In the genomic region with DNA sequence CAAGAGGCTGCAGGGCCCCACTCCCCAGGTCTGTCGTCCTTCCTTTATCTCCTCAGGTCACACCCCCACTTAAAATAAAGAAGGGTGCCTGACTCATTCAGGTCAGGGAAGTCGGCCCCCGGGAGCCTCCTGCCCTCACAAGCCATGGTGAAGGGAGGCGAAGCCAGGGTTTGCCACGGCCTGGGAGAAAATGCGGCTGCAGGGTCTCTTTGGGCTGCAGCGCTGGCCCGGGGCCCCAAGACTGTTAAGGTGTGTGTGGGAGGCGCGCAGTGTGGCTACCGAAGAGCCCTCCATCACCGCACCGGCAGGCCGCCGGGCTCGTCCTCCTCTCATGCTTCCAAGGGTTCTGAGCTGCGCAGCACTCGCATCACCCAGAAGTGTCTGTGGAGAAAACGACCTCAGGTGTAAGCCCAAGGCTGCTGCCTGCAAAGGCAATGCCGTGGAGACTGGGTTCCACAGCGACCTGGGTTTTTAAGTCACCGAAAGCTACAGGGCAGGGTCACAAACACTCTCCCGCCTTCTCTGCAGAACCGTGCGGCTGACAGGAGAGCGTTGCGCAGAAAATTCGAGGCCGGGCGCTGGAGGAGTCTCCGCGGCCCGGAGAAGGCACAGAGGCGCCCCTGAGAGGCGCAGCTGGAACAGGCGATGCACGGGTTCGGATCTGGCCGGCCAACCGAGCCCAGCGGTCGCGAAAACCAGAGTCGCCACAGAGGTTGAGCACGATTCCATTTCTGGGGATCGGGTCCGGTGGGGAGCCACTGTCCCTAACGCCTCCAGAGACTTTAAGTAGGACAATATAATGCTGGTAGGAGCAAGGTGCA, we compare ENCODE assay signal across 13 cellular contexts. TPM values are rescaled to one million over a fixed set of nuclear protein-coding genes. Genes with fewer than 3 reads are reported as not detected.
DNase-seq lines count a peak whose midpoint lies in the region; ATAC-seq and TF ChIP-seq lines count a peak whose summit lies in the region.
"Had no signal": no experiment of that assay in that cellular context is flagged by ENCODE, and none has a peak within 500 bp of the region (broad histone marks: within the 10 kb centered on the region; RNA-seq: fewer than 3 reads in every experiment).

No MANE protein-coding gene starts in this region.

- H2AFZ ChIP-seq in neural progenitor cell (replicated peaks): no peak overlapping the region
- H2AFZ ChIP-seq: hepatocyte had no signal

- no peaks in the 10 kb centered on the region for H3K9me3 ChIP-seq in ES-I3 (ENCODE audit: control insufficient read depth, insufficient read depth, low read length)
- no peaks in the 10 kb centered on the region for H3K9me3 ChIP-seq in neural progenitor cell (ENCODE audit: low read depth)
- H3K9me3 ChIP-seq in right cardiac atrium (ENCODE audit: control insufficient read depth, low read length): no peaks in the 10 kb centered on the region

- 3% methylated on average over 48 of the region's 48 CpGs for WGBS in right cardiac atrium

- H3K27ac ChIP-seq in neural progenitor cell (no peak overlapping the region), right cardiac atrium (ENCODE audit: low read length) (no peak overlapping the region)
- H3K27ac ChIP-seq: hepatocyte had no signal

- H3K36me3 ChIP-seq in ES-I3 (ENCODE audit: insufficient read depth, low read length) (no peaks in the 10 kb centered on the region), neural progenitor cell (no peaks in the 10 kb centered on the region)

- ATAC-seq in HG03521 (IDR thresholded peaks at IDR 0.05; ENCODE audit: unreplicated experiment) (no peak), HG03439 (IDR thresholded peaks at IDR 0.05; ENCODE audit: unreplicated experiment) (no peak), right cardiac atrium (no peak)

- H3K27me3 ChIP-seq in neural progenitor cell: peaks cover 99% of the 10 kb centered on the region
- no peaks in the 10 kb centered on the region for H3K27me3 ChIP-seq in right cardiac atrium (ENCODE audit: control insufficient read depth, insufficient read depth)

- no peaks in the 10 kb centered on the region for H3K9me3 Mint-ChIP-seq in neural progenitor cell

- H3K27me3 Mint-ChIP-seq in neural progenitor cell (ENCODE audit: insufficient read depth, low read depth): peaks cover 77% of the 10 kb centered on the region

- no peak for TF ChIP-seq CTCF in neural progenitor cell (IDR thresholded peaks at IDR 0.05)

- peak overlapping the region; percentile 33 for H3K4me3 ChIP-seq in neural progenitor cell
- H3K4me3 ChIP-seq in right cardiac atrium (ENCODE audit: low read length): no peak overlapping the region
- H3K4me3 ChIP-seq: hepatocyte had no signal

- no peaks in the 10 kb centered on the region for H3K79me2 ChIP-seq in neural progenitor cell (ENCODE audit: low read depth)
- H3K79me2 ChIP-seq: hepatocyte had no signal

- intact Hi-C loops in right cardiac atrium (cut with DNase I): loop anchor here in 3 of 4 donors (5.0 to 10.0 kb wide), 2 partner anchors 387 to 389 kb away; no protein-coding TSS in a partner anchor

- peaks cover 69% of the 10 kb centered on the region for H4K20me1 ChIP-seq in neural progenitor cell (ENCODE audit: low read depth)

- no peaks in the 10 kb centered on the region for H3K36me3 Mint-ChIP-seq in neural progenitor cell

- H3K4me1 ChIP-seq in ES-I3 (ENCODE audit: insufficient read depth, low read length) (no peaks in the 10 kb centered on the region; the same call in 1 of the 2 replicates), neural progenitor cell (peaks cover 25% of the 10 kb centered on the region), right cardiac atrium (ENCODE audit: control insufficient read depth, insufficient read depth, low read length) (no peaks in the 10 kb centered on the region)

- peak; percentile 4 for DNase-seq in NCI-H69 (lab: John Stamatoyannopoulos, UW)
- DNase-seq in ecto neural progenitor cell (ENCODE audit: low spot score): peak; percentile 55
- DNase-seq in neural progenitor cell (ENCODE audit: low spot score): peak; percentile 61
- DNase-seq in right cardiac atrium: no peak
- DNase-seq: activated CD4-positive, alpha-beta T cell treated with anti-CD3 and anti-CD28 coated beads for 4 hours; amniotic stem cell; DMS 273 treated with DMSO at 0.1 percent for 48 hours; NCI-H526 treated with DMSO at 0.1 percent for 48 hours had no signal

- peak overlapping the region; percentile 68 for H3K4me2 ChIP-seq in neural progenitor cell
- H3K4me2 ChIP-seq: hepatocyte had no signal

- peak overlapping the region; percentile 58; the same call in 1 of the 2 replicates for H3K9ac ChIP-seq in ES-I3 (ENCODE audit: low read depth, low read length)
- H3K9ac ChIP-seq in neural progenitor cell: no peak overlapping the region

- H3F3A ChIP-seq in neural progenitor cell (ENCODE audit: low read depth): peaks cover 26% of the 10 kb centered on the region

- peaks cover 30% of the 10 kb centered on the region for H3K4me1 Mint-ChIP-seq in neural progenitor cell

- H3K4me3 Mint-ChIP-seq in neural progenitor cell: peak overlapping the region; percentile 77

- H3K27ac Mint-ChIP-seq in neural progenitor cell: no peak overlapping the region

RNA-seq across cellular contexts. Expression of a gene that starts 8.7 kb away (rescaled TPM):
- total RNA-seq in neural progenitor cell (ENCODE audit: low replicate concordance) (not detected in 2 replicates), right cardiac atrium (not detected)
- polyA plus RNA-seq in right cardiac atrium: not detected
- total RNA-seq: hepatocyte, mononuclear cell had no signal
- polyA plus RNA-seq: hepatocyte had no signal

RNA-seq across cellular contexts. Expression of a gene that starts 8.8 kb away (rescaled TPM):
- total RNA-seq in neural progenitor cell (ENCODE audit: low replicate concordance) (0.09 TPM in 1 of 2 replicates, not detected in the other), right cardiac atrium (not detected)
- polyA plus RNA-seq in right cardiac atrium: not detected
- total RNA-seq: hepatocyte had no signal
- polyA plus RNA-seq: hepatocyte had no signal

Comparison
In these comparisons a context has a peak if more than half of its experiments do, and no peak if none do; other contexts are left out.
1. DNase-seq: peak in NCI-H69 (single experiment), ecto neural progenitor cell (single experiment) and neural progenitor cell (single experiment); none in right cardiac atrium (0 of 3).